8 cellular contexts compared by ENCODE assay signal in the genomic region with DNA sequence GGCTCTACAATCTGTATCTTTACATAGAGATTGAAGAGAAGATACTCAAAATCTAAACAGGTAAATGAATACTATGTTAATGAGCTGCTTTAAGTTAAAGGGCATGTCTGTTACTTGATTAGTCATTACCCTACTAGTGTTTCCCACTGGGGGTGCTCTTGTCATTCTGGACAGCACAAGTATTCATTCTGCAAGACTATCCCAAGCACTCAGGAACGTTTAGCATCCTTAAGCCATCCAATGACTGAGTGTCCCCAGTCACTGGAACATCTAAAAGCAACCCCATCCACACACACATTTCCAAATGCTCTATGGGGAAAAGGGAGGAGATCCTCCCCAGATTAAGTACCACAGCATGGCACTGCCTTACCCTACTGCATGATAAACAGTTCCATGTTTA. TPM values are rescaled to one million over a fixed set of nuclear protein-coding genes. Genes with fewer than 3 reads are reported as not detected.
DNase-seq lines count a peak whose midpoint lies in the region; ATAC-seq and TF ChIP-seq lines count a peak whose summit lies in the region.

No MANE protein-coding gene starts in this region.

- H3K4me3 ChIP-seq in A673 (ENCODE audit: low read depth, low read length, poor library complexity, severe bottlenecking) (no peak overlapping the region), Peyer's patch (no peak overlapping the region), smooth muscle cell (no peak overlapping the region)

- peak; percentile 39 for TF ChIP-seq CTCF in A673 (conservative IDR thresholded peaks at IDR 0.05; ENCODE audit: low read depth, low read length)
- peak; percentile 51; the same call in 1 of the 2 replicates for TF ChIP-seq CTCF in GM12874 (IDR thresholded peaks at IDR 0.05; ENCODE audit: insufficient read depth, low read depth, low read length)
- peak; percentile 13 to 58 (median 48) for TF ChIP-seq CTCF in Peyer's patch (IDR thresholded peaks at IDR 0.05)
- TF ChIP-seq CTCF in smooth muscle cell (IDR thresholded peaks at IDR 0.05; ENCODE audit: borderline replicate concordance, insufficient read depth, poor library complexity, severe bottlenecking): peak; percentile 36

- CTCF ChIA-PET in A673 (lab: Charles Lee): no interaction called here

- peak; percentile 49 for DNase-seq in A673 (ENCODE audit: low spot score)
- no peak for DNase-seq in Peyer's patch
- peak; percentile 50 for DNase-seq in fibroblast of gingiva (ENCODE audit: low read depth)
- no peak for DNase-seq in smooth muscle cell (lab: John Stamatoyannopoulos, UW; ENCODE audit: unreplicated experiment)
- no peak for DNase-seq in UCSD-AML1 (lab: John Stamatoyannopoulos, UW; ENCODE audit: unreplicated experiment)

- no peaks in the 10 kb centered on the region for H3K9me3 ChIP-seq in A673 (ENCODE audit: low read depth, low read length, poor library complexity, severe bottlenecking)
- no peaks in the 10 kb centered on the region for H3K9me3 ChIP-seq in Peyer's patch
- H3K9me3 ChIP-seq in smooth muscle cell (replicated peaks; ENCODE audit: low read depth): no peaks in the 10 kb centered on the region

- intact Hi-C loops in A673 (cut with micrococcal nuclease; ENCODE audit: unreplicated experiment): loop anchor here (5.0 kb wide), 1 partner anchor 179 kb away; no protein-coding TSS in a partner anchor

- POLR2A ChIA-PET in A673 (lab: Charles Lee; ENCODE audit: low non-redundant PET): no interaction called here

- peaks cover 88% of the 10 kb centered on the region for H4K20me1 ChIP-seq in smooth muscle cell (ENCODE audit: low read depth)

- no peak overlapping the region for H3K4me2 ChIP-seq in smooth muscle cell

- no peaks in the 10 kb centered on the region for H3F3A ChIP-seq in smooth muscle cell (ENCODE audit: low read depth)

- no TSS peak for BruUV-seq in A673 (replicated peaks; lab: Mats Ljungman, UMichigan)

- peaks cover 56% of the 10 kb centered on the region for H3K79me2 ChIP-seq in smooth muscle cell (ENCODE audit: low read depth)

- H3K27ac ChIP-seq in A673 (ENCODE audit: low read depth, low read length, poor library complexity, severe bottlenecking): no peak overlapping the region
- H3K27ac ChIP-seq in Peyer's patch: peak overlapping the region in 2 of 4 donors; percentile 47 to 53
- peak overlapping the region; percentile 12 for H3K27ac ChIP-seq in smooth muscle cell (ENCODE audit: low read depth)

- ATAC-seq in HG02852 (IDR thresholded peaks at IDR 0.05; ENCODE audit: unreplicated experiment): peak; percentile 58
- no peak for ATAC-seq in HG03095 (IDR thresholded peaks at IDR 0.05; ENCODE audit: unreplicated experiment)

- no peak overlapping the region for H3K9ac ChIP-seq in smooth muscle cell (ENCODE audit: low read depth)

- H3K27me3 ChIP-seq in A673 (replicated peaks; ENCODE audit: insufficient read depth, low read depth, low read length, poor library complexity): no peaks in the 10 kb centered on the region
- no peaks in the 10 kb centered on the region for H3K27me3 ChIP-seq in Peyer's patch
- no peaks in the 10 kb centered on the region for H3K27me3 ChIP-seq in smooth muscle cell (ENCODE audit: low read depth)

- WGBS in smooth muscle cell (ENCODE audit: low lambda C conversion rate): 25% methylated on average over 1 of the region's 1 CpG

- H3K36me3 ChIP-seq in A673 (ENCODE audit: insufficient read depth, low read length, poor library complexity, severe bottlenecking) (peaks cover 9% of the 10 kb centered on the region), Peyer's patch (peaks cover 0 to 8% (median 0%) of the 10 kb centered on the region in 3 donors), smooth muscle cell (ENCODE audit: low read depth) (no peaks in the 10 kb centered on the region)

- no peak overlapping the region for H2AFZ ChIP-seq in smooth muscle cell (ENCODE audit: low read depth)

- H3K4me1 ChIP-seq in A673 (ENCODE audit: insufficient read depth, low read length, poor library complexity, severe bottlenecking) (peaks cover 15% of the 10 kb centered on the region), Peyer's patch (peaks cover 8 to 76% (median 25%) of the 10 kb centered on the region in 4 donors), smooth muscle cell (ENCODE audit: low read depth) (no peaks in the 10 kb centered on the region)

- TF ChIP-seq POLR2A in Peyer's patch (IDR thresholded peaks at IDR 0.05): no peak

RNA-seq across cellular contexts. Expression of gene EZR, which starts 25.7 kb away (rescaled TPM):
- total RNA-seq in A673 (2021): 144 and 146 TPM in 2 replicates
- 100 to 1,000 TPM; 201 to 515 (median 470) TPM for total RNA-seq in Peyer's patch
- total RNA-seq in smooth muscle cell: 98.4 and 113 TPM in 2 replicates
- 55.0 and 190 TPM in 2 replicates for polyA plus RNA-seq in smooth muscle cell

Comparison
In these comparisons a context has a peak if more than half of its experiments do, and no peak if none do; other contexts are left out.
1. DNase-seq: peak in A673 (single experiment) and fibroblast of gingiva (single experiment); none in Peyer's patch (0 of 3), smooth muscle cell (single experiment) and UCSD-AML1 (single experiment).
2. Peak in every context shown above with its lines, with median percentiles within 50 percentile points of each other: CTCF ChIP-seq.